Comparison of ENCODE assay signal across 16 cellular contexts in the genomic region with DNA sequence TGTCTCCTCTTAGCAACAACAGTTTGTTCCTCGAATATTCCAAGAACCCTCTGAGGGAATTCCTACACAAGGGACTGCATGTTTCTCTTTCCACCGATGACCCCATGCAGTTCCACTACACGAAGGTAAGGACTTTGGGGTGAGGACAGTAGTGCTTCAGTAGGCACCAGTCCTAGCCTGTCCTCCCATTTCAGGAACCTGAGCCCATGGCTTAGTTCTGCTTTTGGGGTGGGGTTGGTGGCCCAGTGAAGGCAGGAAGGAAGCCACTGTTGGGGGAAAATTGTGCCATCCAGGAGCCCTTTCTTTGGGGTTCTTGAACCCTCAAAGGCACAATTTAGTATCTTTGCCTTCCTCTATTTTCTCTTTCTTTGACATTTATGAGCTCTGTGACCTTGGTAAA. TPM values are rescaled to one million over a fixed set of nuclear protein-coding genes. Genes with fewer than 3 reads are reported as not detected.
A peak's percentile ranks its signal among the peaks of the same experiment; 100 is the strongest.
DNase-seq lines count a peak whose midpoint lies in the region; ATAC-seq and TF ChIP-seq lines count a peak whose summit lies in the region.
"Had no signal": no experiment of that assay in that cellular context is flagged by ENCODE, and none has a peak within 500 bp of the region (broad histone marks: within the 10 kb centered on the region; RNA-seq: fewer than 3 reads in every experiment).

No MANE protein-coding gene starts in this region.

- no peak overlapping the region for H3K4me3 ChIP-seq in HAP-1
- H3K4me3 ChIP-seq in esophagus muscularis mucosa: no peak overlapping the region
- H3K4me3 ChIP-seq: skin epidermis had no signal

- CTCF ChIA-PET in WTC11 (lab: Charles Lee): no interaction called here

- intact Hi-C loops in left ventricle myocardium superior (cut with micrococcal nuclease): no loop called here
- intact Hi-C loops in esophagus muscularis mucosa (cut with DNase I): no loop called here

- H3K4me1 ChIP-seq in HAP-1 (no peaks in the 10 kb centered on the region; the same call in 1 of the 2 replicates), esophagus muscularis mucosa (no peaks in the 10 kb centered on the region)

- no peaks in the 10 kb centered on the region for H3K9me3 Mint-ChIP-seq in activated naive CD4-positive, alpha-beta T cell treated with anti-CD3 and anti-CD28 coated beads, Interleukin-2, amount 50 U/mL, for 24 hours
- H3K9me3 Mint-ChIP-seq in stimulated activated naive B cell treated with anti-CD40 and anti-IgM and Interleukin-4, amounts not matched to agents 10 μg/mL and 1 μg/mL and 100 μg/mL, for 72 hours: no peaks in the 10 kb centered on the region
- H3K9me3 Mint-ChIP-seq in WTC11: no peaks in the 10 kb centered on the region

- TF ChIP-seq POLR2A in esophagus muscularis mucosa (IDR thresholded peaks at IDR 0.05; ENCODE audit: low read depth): no peak

- ATAC-seq in left ventricle myocardium superior (peak; percentile 64), WTC11 (no peak)
- peak; percentile 64 to 73 for ATAC-seq in stimulated activated naive B cell treated with anti-CD40 and anti-IgM and Interleukin-4, amounts not matched to agents 10 μg/mL and 1 μg/mL and 100 μg/mL, for 72 hours (replicated peaks)

- no peak overlapping the region for H3K27ac ChIP-seq in esophagus muscularis mucosa (replicated peaks in 1 of 4)

- in situ Hi-C loops in HAP-1 (cut with MboI; ENCODE audit: low sequenced_read_pairs): no loop called here

- H3K27me3 ChIP-seq in HAP-1 (ENCODE audit: low read depth) (no peaks in the 10 kb centered on the region), esophagus muscularis mucosa (no peaks in the 10 kb centered on the region)

- POLR2A ChIA-PET in WTC11 (lab: Charles Lee): no interaction called here

- no peak for TF ChIP-seq CTCF in WTC11 (IDR thresholded peaks at IDR 0.05)
- TF ChIP-seq CTCF in esophagus muscularis mucosa (IDR thresholded peaks at IDR 0.05): no peak

- no peaks in the 10 kb centered on the region for H3K4me1 Mint-ChIP-seq in activated naive CD4-positive, alpha-beta T cell treated with anti-CD3 and anti-CD28 coated beads, Interleukin-2, amount 50 U/mL, for 24 hours
- H3K4me1 Mint-ChIP-seq in stimulated activated naive B cell treated with anti-CD40 and anti-IgM and Interleukin-4, amounts not matched to agents 10 μg/mL and 1 μg/mL and 100 μg/mL, for 72 hours: peaks cover 16 to 26% of the 10 kb centered on the region in 2 donors
- H3K4me1 Mint-ChIP-seq in WTC11: 0 out of 2 replicates have a peak, but pooled peaks cover 2% of the 10 kb centered on the region

- H3K9me3 ChIP-seq in HAP-1: no peaks in the 10 kb centered on the region
- no peaks in the 10 kb centered on the region for H3K9me3 ChIP-seq in esophagus muscularis mucosa

- no peak for TF ChIP-seq EP300 in esophagus muscularis mucosa (IDR thresholded peaks at IDR 0.05)

- peaks cover 6% of the 10 kb centered on the region for H3K36me3 Mint-ChIP-seq in activated naive CD4-positive, alpha-beta T cell treated with anti-CD3 and anti-CD28 coated beads, Interleukin-2, amount 50 U/mL, for 24 hours
- H3K36me3 Mint-ChIP-seq in stimulated activated naive B cell treated with anti-CD40 and anti-IgM and Interleukin-4, amounts not matched to agents 10 μg/mL and 1 μg/mL and 100 μg/mL, for 72 hours: peaks cover 59 to 64% of the 10 kb centered on the region in 2 donors
- peaks cover 6% of the 10 kb centered on the region; the same call in 1 of the 2 replicates for H3K36me3 Mint-ChIP-seq in WTC11

- DNase-seq in activated naive CD4-positive, alpha-beta T cell (lab: John Stamatoyannopoulos, UW): no peak
- peak; percentile 40 for DNase-seq in NOMO-1 treated with dmso at 0.1 percent for 144 hours (lab: John Stamatoyannopoulos, UW; ENCODE audit: unreplicated experiment)
- no peak for DNase-seq in left ventricle myocardium superior
- DNase-seq in stimulated activated naive B cell treated with anti-CD40 and anti-IgM and Interleukin-4, amounts not matched to agents 10 μg/mL and 1 μg/mL and 100 μg/mL, for 72 hours: no peak
- DNase-seq in WTC11 (ENCODE audit: low spot score): no peak
- no peak for DNase-seq in HAP-1 (ENCODE audit: low spot score in 2 of 2)
- DNase-seq in esophagus muscularis mucosa (ENCODE audit: extremely low spot score): no peak
- DNase-seq: activated CD4-positive, alpha-beta T cell treated with anti-CD3 and anti-CD28 coated beads, Interleukin-2, amount 50 U/mL, for 4 hours; anterior cingulate cortex; DMS 273 treated with DMSO at 0.1 percent for 48 hours; NCI-H1930; NCI-H524; RPMI8226; T-helper 9 cell had no signal

- no peak overlapping the region for H3K4me3 Mint-ChIP-seq in activated naive CD4-positive, alpha-beta T cell treated with anti-CD3 and anti-CD28 coated beads, Interleukin-2, amount 50 U/mL, for 24 hours
- no peak overlapping the region for H3K4me3 Mint-ChIP-seq in stimulated activated naive B cell treated with anti-CD40 and anti-IgM and Interleukin-4, amounts not matched to agents 10 μg/mL and 1 μg/mL and 100 μg/mL, for 72 hours
- H3K4me3 Mint-ChIP-seq in WTC11: no peak overlapping the region

- peak overlapping the region; percentile 60 for H3K27ac Mint-ChIP-seq in activated naive CD4-positive, alpha-beta T cell treated with anti-CD3 and anti-CD28 coated beads, Interleukin-2, amount 50 U/mL, for 24 hours
- peak overlapping the region; percentile 78 for H3K27ac Mint-ChIP-seq in stimulated activated naive B cell treated with anti-CD40 and anti-IgM and Interleukin-4, amounts not matched to agents 10 μg/mL and 1 μg/mL and 100 μg/mL, for 72 hours
- no peak overlapping the region for H3K27ac Mint-ChIP-seq in WTC11

- H3K36me3 ChIP-seq in HAP-1 (replicated peaks) (no peaks in the 10 kb centered on the region), esophagus muscularis mucosa (peaks cover 0 to 37% (median 20%) of the 10 kb centered on the region in 4 donors)

- no peaks in the 10 kb centered on the region for H3K27me3 Mint-ChIP-seq in activated naive CD4-positive, alpha-beta T cell treated with anti-CD3 and anti-CD28 coated beads, Interleukin-2, amount 50 U/mL, for 24 hours
- no peaks in the 10 kb centered on the region for H3K27me3 Mint-ChIP-seq in stimulated activated naive B cell treated with anti-CD40 and anti-IgM and Interleukin-4, amounts not matched to agents 10 μg/mL and 1 μg/mL and 100 μg/mL, for 72 hours
- H3K27me3 Mint-ChIP-seq in WTC11 (ENCODE audit: low read depth): peaks cover 21% of the 10 kb centered on the region

- WGBS in esophagus muscularis mucosa: 92% methylated on average over 3 of the region's 3 CpGs

TF ChIP-seq in WTC11, 78 proteins besides CTCF, POLR2A, EP300 and RAD21 (continues in another document):
- no peak for TF ChIP-seq ZNF317 (CRISPR knock-in tag; IDR thresholded peaks at IDR 0.05; ENCODE audit: borderline replicate concordance, low read depth)
- no peak for TF ChIP-seq ZBTB21 (CRISPR knock-in tag; IDR thresholded peaks at IDR 0.05; ENCODE audit: borderline replicate concordance)
- TF ChIP-seq, protein P1, sequence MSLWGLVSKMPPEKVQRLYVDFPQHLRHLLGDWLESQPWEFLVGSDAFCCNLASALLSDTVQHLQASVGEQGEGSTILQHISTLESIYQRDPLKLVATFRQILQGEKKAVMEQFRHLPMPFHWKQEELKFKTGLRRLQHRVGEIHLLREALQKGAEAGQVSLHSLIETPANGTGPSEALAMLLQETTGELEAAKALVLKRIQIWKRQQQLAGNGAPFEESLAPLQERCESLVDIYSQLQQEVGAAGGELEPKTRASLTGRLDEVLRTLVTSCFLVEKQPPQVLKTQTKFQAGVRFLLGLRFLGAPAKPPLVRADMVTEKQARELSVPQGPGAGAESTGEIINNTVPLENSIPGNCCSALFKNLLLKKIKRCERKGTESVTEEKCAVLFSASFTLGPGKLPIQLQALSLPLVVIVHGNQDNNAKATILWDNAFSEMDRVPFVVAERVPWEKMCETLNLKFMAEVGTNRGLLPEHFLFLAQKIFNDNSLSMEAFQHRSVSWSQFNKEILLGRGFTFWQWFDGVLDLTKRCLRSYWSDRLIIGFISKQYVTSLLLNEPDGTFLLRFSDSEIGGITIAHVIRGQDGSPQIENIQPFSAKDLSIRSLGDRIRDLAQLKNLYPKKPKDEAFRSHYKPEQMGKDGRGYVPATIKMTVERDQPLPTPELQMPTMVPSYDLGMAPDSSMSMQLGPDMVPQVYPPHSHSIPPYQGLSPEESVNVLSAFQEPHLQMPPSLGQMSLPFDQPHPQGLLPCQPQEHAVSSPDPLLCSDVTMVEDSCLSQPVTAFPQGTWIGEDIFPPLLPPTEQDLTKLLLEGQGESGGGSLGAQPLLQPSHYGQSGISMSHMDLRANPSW (CRISPR knock-in tag; conservative IDR thresholded peaks at IDR 0.05; ENCODE audit: low read depth): no peak
- no peak for TF ChIP-seq NR2C2 (CRISPR knock-in tag; IDR thresholded peaks at IDR 0.05)
- TF ChIP-seq, protein P2, sequence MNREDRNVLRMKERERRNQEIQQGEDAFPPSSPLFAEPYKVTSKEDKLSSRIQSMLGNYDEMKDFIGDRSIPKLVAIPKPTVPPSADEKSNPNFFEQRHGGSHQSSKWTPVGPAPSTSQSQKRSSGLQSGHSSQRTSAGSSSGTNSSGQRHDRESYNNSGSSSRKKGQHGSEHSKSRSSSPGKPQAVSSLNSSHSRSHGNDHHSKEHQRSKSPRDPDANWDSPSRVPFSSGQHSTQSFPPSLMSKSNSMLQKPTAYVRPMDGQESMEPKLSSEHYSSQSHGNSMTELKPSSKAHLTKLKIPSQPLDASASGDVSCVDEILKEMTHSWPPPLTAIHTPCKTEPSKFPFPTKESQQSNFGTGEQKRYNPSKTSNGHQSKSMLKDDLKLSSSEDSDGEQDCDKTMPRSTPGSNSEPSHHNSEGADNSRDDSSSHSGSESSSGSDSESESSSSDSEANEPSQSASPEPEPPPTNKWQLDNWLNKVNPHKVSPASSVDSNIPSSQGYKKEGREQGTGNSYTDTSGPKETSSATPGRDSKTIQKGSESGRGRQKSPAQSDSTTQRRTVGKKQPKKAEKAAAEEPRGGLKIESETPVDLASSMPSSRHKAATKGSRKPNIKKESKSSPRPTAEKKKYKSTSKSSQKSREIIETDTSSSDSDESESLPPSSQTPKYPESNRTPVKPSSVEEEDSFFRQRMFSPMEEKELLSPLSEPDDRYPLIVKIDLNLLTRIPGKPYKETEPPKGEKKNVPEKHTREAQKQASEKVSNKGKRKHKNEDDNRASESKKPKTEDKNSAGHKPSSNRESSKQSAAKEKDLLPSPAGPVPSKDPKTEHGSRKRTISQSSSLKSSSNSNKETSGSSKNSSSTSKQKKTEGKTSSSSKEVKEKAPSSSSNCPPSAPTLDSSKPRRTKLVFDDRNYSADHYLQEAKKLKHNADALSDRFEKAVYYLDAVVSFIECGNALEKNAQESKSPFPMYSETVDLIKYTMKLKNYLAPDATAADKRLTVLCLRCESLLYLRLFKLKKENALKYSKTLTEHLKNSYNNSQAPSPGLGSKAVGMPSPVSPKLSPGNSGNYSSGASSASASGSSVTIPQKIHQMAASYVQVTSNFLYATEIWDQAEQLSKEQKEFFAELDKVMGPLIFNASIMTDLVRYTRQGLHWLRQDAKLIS (CRISPR knock-in tag; IDR thresholded peaks at IDR 0.05; ENCODE audit: borderline replicate concordance): no peak

RNA-seq across cellular contexts. Expression of a gene that starts 38.2 kb away (rescaled TPM):
- total RNA-seq in left ventricle myocardium superior (34.1 TPM), WTC11 (2021) (23.2 to 24.8 TPM (median 23.9 TPM) in 3 replicates), esophagus muscularis mucosa (10 to 100 TPM; 24.1 to 39.3 (median 34.9) TPM)

RNA-seq across cellular contexts. Expression of a gene that starts 47.7 kb away (rescaled TPM):
- total RNA-seq in left ventricle myocardium superior (3.7 TPM), WTC11 (2021) (5.0 to 7.1 TPM (median 6.4 TPM) in 3 replicates), esophagus muscularis mucosa (1 to 10 TPM; 3.8 to 7.5 (median 5.1) TPM)
